8 cellular contexts compared by ENCODE assay signal in the genomic region with DNA sequence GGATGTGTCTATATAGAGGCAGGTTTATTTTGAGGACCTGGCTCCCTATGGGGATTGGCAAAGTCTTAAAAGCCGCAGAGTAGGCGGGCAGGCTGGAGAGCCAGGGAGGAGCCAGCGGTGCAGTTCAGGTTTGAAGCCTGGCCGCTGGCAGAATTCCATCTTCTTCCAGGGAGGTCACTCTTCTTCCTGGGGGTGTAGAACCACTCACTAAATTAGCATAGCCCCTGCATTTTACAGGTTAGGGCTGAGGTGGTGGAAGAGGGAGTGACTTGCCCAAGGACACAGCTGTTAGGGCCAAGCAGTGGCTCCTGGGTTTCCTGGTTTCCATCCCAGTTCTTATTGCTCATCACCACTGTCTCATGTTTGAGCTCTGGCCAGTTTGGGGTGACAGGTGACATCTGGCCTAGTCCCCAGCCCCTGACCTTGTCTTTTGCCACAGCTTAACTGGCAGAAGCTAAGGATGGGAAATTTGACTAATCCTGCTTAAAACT. TPM values are rescaled to one million over a fixed set of nuclear protein-coding genes. Genes with fewer than 3 reads are reported as not detected.
DNase-seq lines count a peak whose midpoint lies in the region; ATAC-seq and TF ChIP-seq lines count a peak whose summit lies in the region.

No MANE protein-coding gene starts in this region.

- H2BK15ac ChIP-seq in mesendoderm (replicated peaks; ENCODE audit: low read depth) = no peak overlapping the region

- H3K79me1 ChIP-seq in mesendoderm (ENCODE audit: low read length) = no peaks in the 10 kb centered on the region

- DNase-seq in COLO668 (lab: John Stamatoyannopoulos, UW; ENCODE audit: unreplicated experiment) = peak; percentile 53
- DNase-seq in T-helper 17 cell = peak in 1 of 3 donors; percentile 16
- peak; percentile 88 for DNase-seq in mesendoderm
- peak in 1 of 2 donors; percentile 81 for DNase-seq in upper lobe of left lung

- no peaks in the 10 kb centered on the region for H3K4me1 ChIP-seq in ectodermal cell (ENCODE audit: control insufficient read depth, insufficient read depth, low read length)
- peaks cover 2% of the 10 kb centered on the region for H3K4me1 ChIP-seq in mesendoderm (ENCODE audit: control insufficient read depth, low read depth, low read length)
- peaks cover 12 to 17% (median 14%) of the 10 kb centered on the region in 4 donors for H3K4me1 ChIP-seq in upper lobe of left lung

- ATAC-seq in T-helper 17 cell = peak; percentile 49
- ATAC-seq in upper lobe of left lung (ENCODE audit: low FRiP score in 2 of 2) = peak; percentile 42 to 72
- ATAC-seq in GM18861 (IDR thresholded peaks at IDR 0.05; ENCODE audit: unreplicated experiment) = no peak
- ATAC-seq in HG03432 (IDR thresholded peaks at IDR 0.05; ENCODE audit: unreplicated experiment) = no peak

- no peak overlapping the region for H4K5ac ChIP-seq in mesendoderm (ENCODE audit: low read length)

- TF ChIP-seq RAD21 in Ishikawa (IDR thresholded peaks at IDR 0.05; ENCODE audit: low read depth) = no peak

- no peak overlapping the region for H3K4ac ChIP-seq in mesendoderm (ENCODE audit: low read depth, low read length)

- peak overlapping the region; percentile 93 for H3K56ac ChIP-seq in mesendoderm (ENCODE audit: low read length)

- H3K79me2 ChIP-seq in mesendoderm (ENCODE audit: control insufficient read depth, insufficient read depth, low read length) = no peaks in the 10 kb centered on the region

- TF ChIP-seq CTCF in upper lobe of left lung (IDR thresholded peaks at IDR 0.05) = no peak

- H4K8ac ChIP-seq in mesendoderm (ENCODE audit: low read depth, low read length) = no peak overlapping the region

- peak overlapping the region; percentile 87 for H3K4me3 ChIP-seq in ectodermal cell (ENCODE audit: insufficient read depth, low read depth, low read length)
- H3K4me3 ChIP-seq in mesendoderm (ENCODE audit: low read length) = peak overlapping the region; percentile 77
- H3K4me3 ChIP-seq in upper lobe of left lung = peak overlapping the region; percentile 85 to 98 (median 96)

- H3K9me3 ChIP-seq in T-helper 17 cell (ENCODE audit: control insufficient read depth, low read length, poor library complexity, severe bottlenecking) (no peaks in the 10 kb centered on the region), ectodermal cell (ENCODE audit: control insufficient read depth, low read length) (no peaks in the 10 kb centered on the region), upper lobe of left lung (no peaks in the 10 kb centered on the region)

- H3K27me3 ChIP-seq in ectodermal cell (ENCODE audit: control insufficient read depth, insufficient read depth, low read length, poor library complexity, severe bottlenecking) (no peaks in the 10 kb centered on the region), mesendoderm (ENCODE audit: insufficient read depth, low read length, poor library complexity) (no peaks in the 10 kb centered on the region), upper lobe of left lung (no peaks in the 10 kb centered on the region)

- peak overlapping the region; percentile 72 for H3K27ac Mint-ChIP-seq in T-helper 17 cell

- peak overlapping the region; percentile 87 for H3K4me3 Mint-ChIP-seq in T-helper 17 cell

- no peak overlapping the region for H2BK5ac ChIP-seq in mesendoderm (ENCODE audit: low read length)

- H3K36me3 Mint-ChIP-seq in T-helper 17 cell (ENCODE audit: low read depth) = no peaks in the 10 kb centered on the region

- no peak overlapping the region for H3K23ac ChIP-seq in mesendoderm (ENCODE audit: low read length)

- no peak overlapping the region for H3K18ac ChIP-seq in mesendoderm (ENCODE audit: low read length)

- no peak overlapping the region for H2AK5ac ChIP-seq in mesendoderm (ENCODE audit: low read length)

- H3K9ac ChIP-seq in mesendoderm (ENCODE audit: low read length) = peak overlapping the region; percentile 75

- TF ChIP-seq EP300 in Ishikawa (IDR thresholded peaks at IDR 0.05; ENCODE audit: borderline replicate concordance) (no peak), upper lobe of left lung (IDR thresholded peaks at IDR 0.05) (no peak)

- H3K27ac ChIP-seq in ectodermal cell (ENCODE audit: insufficient read depth, low read depth, low read length, poor library complexity, severe bottlenecking) (no peak overlapping the region), mesendoderm (ENCODE audit: low read depth, low read length) (no peak overlapping the region), upper lobe of left lung (peak overlapping the region in 3 of 4 donors; percentile 95 to 97 (median 95))

- peak overlapping the region; percentile 99 for H3K4me2 ChIP-seq in mesendoderm (ENCODE audit: low read length)

- no peaks in the 10 kb centered on the region for H3K36me3 ChIP-seq in ectodermal cell (ENCODE audit: control insufficient read depth, insufficient read depth, low read length)
- H3K36me3 ChIP-seq in mesendoderm (ENCODE audit: control insufficient read depth, insufficient read depth, low read length) = peaks cover 1% of the 10 kb centered on the region
- peaks cover 15 to 26% (median 24%) of the 10 kb centered on the region in 4 donors for H3K36me3 ChIP-seq in upper lobe of left lung

- H3K27me3 Mint-ChIP-seq in T-helper 17 cell = peaks cover 4% of the 10 kb centered on the region

- H2BK120ac ChIP-seq in mesendoderm (ENCODE audit: low read depth, low read length) = no peak overlapping the region

- 2 to 3% methylated on average over 4 of the region's 4 CpGs for WGBS in ectodermal cell, 2 experiments
- no CpG with 5 or more reads among the region's 4 CpGs for WGBS in mesendoderm (ENCODE audit: extremely low coverage, insufficient coverage, low lambda C conversion rate)
- 15 to 16% methylated on average over 4 of the region's 4 CpGs for WGBS in upper lobe of left lung, 2 donors

- H3K4me1 Mint-ChIP-seq in T-helper 17 cell = peaks cover 18% of the 10 kb centered on the region

- no peak for TF ChIP-seq POLR2A in upper lobe of left lung (IDR thresholded peaks at IDR 0.05)

TF ChIP-seq in Ishikawa, 13 proteins besides CTCF, POLR2A, EP300 and RAD21:
- TF ChIP-seq TAF1 (IDR thresholded peaks at IDR 0.05; ENCODE audit: low read depth) (no peak), FOXM1 (IDR thresholded peaks at IDR 0.05; ENCODE audit: borderline replicate concordance, low read depth) (no peak), CREB1 (IDR thresholded peaks at IDR 0.05; ENCODE audit: low read depth) (no peak), YY1 (IDR thresholded peaks at IDR 0.05; ENCODE audit: low read depth) (no peak), NFIC (IDR thresholded peaks at IDR 0.05) (peak; percentile 50; the same call in 1 of the 2 replicates), EGR1 (IDR thresholded peaks at IDR 0.05) (no peak)
- TF ChIP-seq, protein P1, sequence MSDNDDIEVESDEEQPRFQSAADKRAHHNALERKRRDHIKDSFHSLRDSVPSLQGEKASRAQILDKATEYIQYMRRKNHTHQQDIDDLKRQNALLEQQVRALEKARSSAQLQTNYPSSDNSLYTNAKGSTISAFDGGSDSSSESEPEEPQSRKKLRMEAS (IDR thresholded peaks at IDR 0.05) = no peak

RNA-seq across cellular contexts. Expression of a gene that starts 1.4 kb away (rescaled TPM):
- total RNA-seq in T-helper 17 cell (1 to 10 TPM; 9.6 to 9.8 TPM), upper lobe of left lung (100 to 1,000 TPM in 2 of 6 donors, 10 to 100 TPM in 4; 62.8 to 118 (median 86.2) TPM)
- 25.1 TPM for polyA plus RNA-seq in ectodermal cell (2013, experiment 1 of 4)
- 21.9 TPM for polyA plus RNA-seq in ectodermal cell (2013, experiment 2 of 4)
- 18.4 TPM for polyA plus RNA-seq in ectodermal cell (2013, experiment 3 of 4)
- 21.4 TPM for polyA plus RNA-seq in ectodermal cell (2013, experiment 4 of 4)
- 51.6 TPM for polyA plus RNA-seq in mesendoderm (2013, experiment 1 of 2)
- 51.8 TPM for polyA plus RNA-seq in mesendoderm (2013, experiment 2 of 2)

RNA-seq across cellular contexts. Expression of a gene that starts 26.5 kb away (rescaled TPM):
- total RNA-seq in T-helper 17 cell (100 to 1,000 TPM; 104 to 112 TPM), upper lobe of left lung (100 to 1,000 TPM in 4 of 6 donors, 10 to 100 TPM in 2; 54.5 to 212 (median 141) TPM)
- 243 TPM for polyA plus RNA-seq in ectodermal cell (2013, experiment 1 of 4)
- polyA plus RNA-seq in ectodermal cell (2013, experiment 2 of 4) = 233 TPM
- polyA plus RNA-seq in ectodermal cell (2013, experiment 3 of 4) = 157 TPM
- polyA plus RNA-seq in ectodermal cell (2013, experiment 4 of 4) = 183 TPM
- 157 TPM for polyA plus RNA-seq in mesendoderm (2013, experiment 1 of 2)
- polyA plus RNA-seq in mesendoderm (2013, experiment 2 of 2) = 157 TPM

RNA-seq across cellular contexts. Expression of a gene that starts 45.7 kb away (rescaled TPM):
- 1 to 10 TPM in 1 of 2 donors, not detected in 1; 1.1 TPM for total RNA-seq in T-helper 17 cell
- polyA plus RNA-seq in ectodermal cell (2013, experiment 1 of 4) = 5.3 TPM
- 4.7 TPM for polyA plus RNA-seq in ectodermal cell (2013, experiment 2 of 4)
- 4.0 TPM for polyA plus RNA-seq in ectodermal cell (2013, experiment 3 of 4)
- polyA plus RNA-seq in ectodermal cell (2013, experiment 4 of 4) = 4.1 TPM
- polyA plus RNA-seq in mesendoderm (2013, experiment 1 of 2) = 66.8 TPM
- 60.1 TPM for polyA plus RNA-seq in mesendoderm (2013, experiment 2 of 2)
- total RNA-seq in upper lobe of left lung = 1 to 10 TPM in 5 of 6 donors, not detected in 1; 2.6 to 9.3 (median 3.0) TPM

Comparison
In these comparisons a context has a peak if more than half of its experiments do, and no peak if none do; other contexts are left out.
1. ATAC-seq: peak in T-helper 17 cell (single experiment) and upper lobe of left lung (2 of 2); none in GM18861 (single experiment) and HG03432 (single experiment).
2. H3K27ac ChIP-seq: peak in upper lobe of left lung (3 of 4); none in ectodermal cell (single experiment) and mesendoderm (single experiment).
3. RNA of a gene that starts 1.4 kb away (total RNA-seq): 62.8 to 118 TPM in upper lobe of left lung; 9.6 to 9.8 TPM in T-helper 17 cell; every median in the first group is over 4 times any median in the second.
4. Peak in every context shown above with its lines, with median percentiles within 50 percentile points of each other: H3K4me3 ChIP-seq.